Comparison of ENCODE assay signal across 18 cellular contexts in the genomic region with DNA sequence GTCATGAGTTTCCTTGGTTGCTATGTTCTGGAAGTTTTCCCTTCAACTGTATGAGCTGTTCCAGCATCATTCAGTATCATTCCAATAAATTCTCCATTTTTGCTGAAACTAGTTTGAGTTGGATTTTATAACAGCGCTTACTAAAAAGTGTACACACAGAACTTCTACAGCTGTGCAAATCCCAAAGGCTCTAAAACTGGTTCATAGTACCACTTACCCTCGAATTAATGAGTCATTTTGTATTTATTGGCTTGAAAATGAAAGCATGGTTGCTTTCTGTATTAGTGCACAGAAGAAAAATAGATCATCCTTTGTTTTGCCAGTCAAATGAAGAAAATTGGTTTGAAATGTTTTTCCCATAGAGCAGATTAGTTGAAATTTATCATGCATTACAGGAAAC.
A peak's percentile ranks its signal among the peaks of the same experiment; 100 is the strongest.
DNase-seq lines count a peak whose midpoint lies in the region; ATAC-seq and TF ChIP-seq lines count a peak whose summit lies in the region.
"Had no signal": no experiment of that assay in that cellular context is flagged by ENCODE, and none has a peak within 500 bp of the region (broad histone marks: within the 10 kb centered on the region; RNA-seq: fewer than 3 reads in every experiment).

No MANE protein-coding gene starts in this region.

- ATAC-seq in GM19035 (IDR thresholded peaks at IDR 0.05; ENCODE audit: unreplicated experiment) (peak; percentile 80), HG03280 (IDR thresholded peaks at IDR 0.05; ENCODE audit: unreplicated experiment) (peak; percentile 57)
- ATAC-seq: gastroesophageal sphincter; left lung; stimulated activated memory B cell treated with anti-CD40 and anti-IgM and Interleukin-4, amounts not matched to agents 10 μg/mL and 1 μg/mL and 100 μg/mL, for 72 hours had no signal

- DNase-seq in GM12865 (ENCODE audit: low read depth) (peak; percentile 23), mammary epithelial cell (peak; percentile 8), HUDEP-2 (lab: John Stamatoyannopoulos, UW; ENCODE audit: unreplicated experiment in 76 of 76) (no peak), NCI-H1048 (lab: John Stamatoyannopoulos, UW) (no peak), SW 1271 (lab: John Stamatoyannopoulos, UW) (no peak)
- no peak for DNase-seq in stimulated activated naive CD4-positive, alpha-beta T cell (lab: John Stamatoyannopoulos, UW)
- DNase-seq: ACHN, dorsolateral prefrontal cortex, left lung, NCI-H1417 treated with DMSO at 0.1 percent for 48 hours, Peyer's patch, retina had no signal

- H3K36me3 ChIP-seq in mammary epithelial cell (ENCODE audit: insufficient read depth, low read length), result no peaks in the 10 kb centered on the region
- H3K36me3 ChIP-seq: cardiac muscle cell, gastroesophageal sphincter, left lung, Peyer's patch, tibial nerve had no signal

- in situ Hi-C loops in mammary epithelial cell (cut with MboI; ENCODE audit: low sequenced_read_pairs in 2 of 2), result no loop called here

- H3K4me3 ChIP-seq in GM12865 (ENCODE audit: low read depth, low read length), result no peak overlapping the region
- no peak overlapping the region for H3K4me3 ChIP-seq in mammary epithelial cell (replicated peaks in 1 of 3; ENCODE audit: insufficient read depth in 1 of 3, low read depth in 2 of 3, low read length in 3 of 3)
- H3K4me3 ChIP-seq: cardiac muscle cell, dorsolateral prefrontal cortex, gastroesophageal sphincter, left lung, Peyer's patch, tibial nerve had no signal

- H3K79me2 ChIP-seq in mammary epithelial cell (ENCODE audit: insufficient read depth, low read length), result no peaks in the 10 kb centered on the region

- CTCF ChIA-PET in mammary epithelial cell (lab: Charles Lee; ENCODE audit: low non-redundant PET), result no interaction called here

- H3K27ac ChIP-seq in mammary epithelial cell (ENCODE audit: insufficient read depth, low read depth, low read length), result no peak overlapping the region
- H3K27ac ChIP-seq: cardiac muscle cell, gastroesophageal sphincter, left lung, Peyer's patch, tibial nerve had no signal

- H4K20me1 ChIP-seq in mammary epithelial cell (ENCODE audit: insufficient read depth, low read length), result no peaks in the 10 kb centered on the region

- H3K9me3 ChIP-seq in mammary epithelial cell (replicated peaks; ENCODE audit: insufficient read depth, low read length), result no peaks in the 10 kb centered on the region
- H3K9me3 ChIP-seq: gastroesophageal sphincter, Peyer's patch, tibial nerve had no signal

- H3K4me1 ChIP-seq in mammary epithelial cell (ENCODE audit: insufficient read depth, low read length), result no peaks in the 10 kb centered on the region
- H3K4me1 ChIP-seq: gastroesophageal sphincter, left lung, Peyer's patch had no signal

- TF ChIP-seq CTCF in GM12865 (IDR thresholded peaks at IDR 0.05; ENCODE audit: insufficient read depth, low read depth, low read length, missing control alignments) (no peak), mammary epithelial cell (conservative IDR thresholded peaks at IDR 0.05 in 1 of 2, IDR thresholded peaks at IDR 0.05 in 1 of 2; ENCODE audit: extremely low read depth in 1 of 2, insufficient read depth in 1 of 2, low read depth in 1 of 2, low read length in 2 of 2) (no peak)

- dilution Hi-C loops in mammary epithelial cell (cut with HindIII; ENCODE audit: low sequenced_read_pairs), result no loop called here

- intact Hi-C loops in mammary epithelial cell (cut with micrococcal nuclease), result no loop called here

- 44% methylated on average over 2 of the region's 2 CpGs for WGBS in mammary epithelial cell (ENCODE audit: low coverage, missing lambda C conversion rate)

- H3K9ac ChIP-seq in mammary epithelial cell (ENCODE audit: insufficient read depth, low read length), result no peak overlapping the region

- H3K4me2 ChIP-seq in mammary epithelial cell (ENCODE audit: insufficient read depth, low read depth, low read length), result no peak overlapping the region

- H3K27me3 ChIP-seq in mammary epithelial cell (ENCODE audit: insufficient read depth, low read length), result no peaks in the 10 kb centered on the region
- H3K27me3 ChIP-seq: cardiac muscle cell, gastroesophageal sphincter, left lung, Peyer's patch, tibial nerve had no signal

- no TSS peak for BruUV-seq in mammary epithelial cell (replicated peaks; lab: Mats Ljungman, UMichigan)

- no peak overlapping the region for H2AFZ ChIP-seq in mammary epithelial cell (ENCODE audit: low read depth, low read length)

Comparison
In these comparisons a context has a peak if more than half of its experiments do, and no peak if none do; other contexts are left out.
1. DNase-seq: peak in GM12865 (single experiment) and mammary epithelial cell (single experiment); none in HUDEP-2 (0 of 76), NCI-H1048 (single experiment), stimulated activated naive CD4-positive, alpha-beta T cell (0 of 6) and SW 1271 (0 of 2).